19 cellular contexts compared by ENCODE assay signal in genomic region chr9:87800456-87800855, GRCh38.
"Had no signal": no experiment of that assay in that cellular context is flagged by ENCODE, and none has a peak within 500 bp of the region (broad histone marks: within the 10 kb centered on the region; RNA-seq: fewer than 3 reads in every experiment).

No MANE protein-coding gene starts in this region.

- H3K4me3 ChIP-seq: esophagus squamous epithelium, gastroesophageal sphincter, lung, mucosa of descending colon, psoas muscle, skin epidermis, stomach, thoracic aorta, transverse colon had no signal

- DNase-seq: esophagus squamous epithelium; foreskin fibroblast; immature natural killer cell; left colon; left ventricle myocardium superior; mesendoderm; mucosa of descending colon; naive thymus-derived CD8-positive, alpha-beta T cell; occipital lobe; psoas muscle; stimulated activated naive CD4-positive, alpha-beta T cell; stomach; substantia nigra; transverse colon had no signal

- H3K9me3 ChIP-seq: esophagus squamous epithelium, gastroesophageal sphincter, mucosa of descending colon, psoas muscle, stomach, thoracic aorta, transverse colon had no signal

- H3K36me3 ChIP-seq: esophagus squamous epithelium, gastroesophageal sphincter, stomach, thoracic aorta, transverse colon had no signal

- ATAC-seq: gastroesophageal sphincter; left colon; left ventricle myocardium superior; mucosa of descending colon; naive thymus-derived CD8-positive, alpha-beta T cell; psoas muscle; sciatic nerve had no signal

- H3K4me1 ChIP-seq: esophagus squamous epithelium, gastroesophageal sphincter, psoas muscle, stomach, transverse colon had no signal

- H3K27me3 ChIP-seq: gastroesophageal sphincter, transverse colon had no signal

- H3K27ac ChIP-seq: esophagus squamous epithelium, gastroesophageal sphincter, psoas muscle, skin epidermis, stomach, thoracic aorta, transverse colon had no signal
